Comparison of ENCODE assay signal across 26 cellular contexts in the genomic region with DNA sequence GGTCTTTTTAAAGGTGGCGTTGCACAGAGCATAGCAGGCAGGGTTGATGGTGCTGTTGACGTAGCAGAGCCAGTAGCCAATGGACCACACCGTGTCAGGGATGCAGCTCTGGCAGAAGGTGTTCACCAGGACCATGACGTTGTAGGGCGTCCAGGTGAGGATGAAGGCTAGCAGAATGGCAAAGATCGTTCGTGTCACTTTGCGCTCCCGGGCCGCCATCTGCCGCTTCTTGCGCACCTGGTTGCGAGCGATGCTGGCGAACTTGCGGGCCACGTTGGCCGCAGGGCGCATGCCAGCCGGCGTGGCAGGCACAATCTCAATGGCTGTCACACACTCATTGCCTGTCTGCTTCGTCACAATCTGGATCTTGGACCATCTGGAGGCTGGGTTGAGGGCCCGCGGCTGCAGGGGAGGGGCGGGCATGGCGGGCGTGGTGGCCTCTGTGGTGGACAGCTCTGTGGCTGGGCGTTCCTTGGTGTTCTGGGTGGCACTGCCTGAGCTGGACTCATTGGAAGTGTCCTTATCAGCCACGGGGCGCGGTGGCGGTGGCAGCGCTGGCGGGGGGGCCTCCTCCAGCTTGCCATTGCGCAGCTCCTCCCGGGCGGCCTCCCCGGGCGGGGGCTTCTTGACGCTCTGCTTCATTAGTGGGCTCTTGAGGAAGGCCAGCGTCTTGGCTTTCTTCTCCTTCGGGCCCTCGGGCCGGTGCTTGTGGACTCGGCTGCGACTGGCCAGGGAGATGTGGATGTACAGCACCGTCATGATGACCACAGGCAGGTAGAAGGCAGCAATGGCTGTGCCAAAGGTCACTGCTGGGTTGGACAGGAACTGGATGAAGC. TPM values are rescaled to one million over a fixed set of nuclear protein-coding genes. Genes with fewer than 3 reads are reported as not detected.
DNase-seq lines count a peak whose midpoint lies in the region; ATAC-seq, FAIRE-seq and TF ChIP-seq lines count a peak whose summit lies in the region.
"Had no signal": no experiment of that assay in that cellular context is flagged by ENCODE, and none has a peak within 500 bp of the region (broad histone marks: within the 10 kb centered on the region; RNA-seq: fewer than 3 reads in every experiment).

No MANE protein-coding gene starts in this region.

- H3K4me3 ChIP-seq in kidney (ENCODE audit: low read length in 2 of 2) = no peak overlapping the region
- H3K4me3 ChIP-seq in neuronal stem cell (ENCODE audit: low read length in 2 of 2) = peak overlapping the region in 1 of 2 donors; percentile 21
- H3K4me3 ChIP-seq: A549; BLaER1 treated with 17β-estradiol and CSF1 and Interleukin-3, amounts not matched to agents 10 nM and 100 nM; SJSA1 had no signal

- H3K79me1 ChIP-seq in neuronal stem cell (ENCODE audit: low read depth, low read length) = peaks cover 5% of the 10 kb centered on the region

- H3K18ac ChIP-seq in neuronal stem cell (ENCODE audit: low read length) = no peak overlapping the region

- H2BK15ac ChIP-seq in neuronal stem cell (ENCODE audit: low read length) = no peak overlapping the region

- ATAC-seq in sciatic nerve = no peak
- ATAC-seq: A549 had no signal

- H2BK12ac ChIP-seq in neuronal stem cell (ENCODE audit: low read length) = no peak overlapping the region

- no peak overlapping the region for H3K4me2 ChIP-seq in neuronal stem cell (ENCODE audit: insufficient read depth, low read length, poor library complexity, severe bottlenecking)
- H3K4me2 ChIP-seq: A549; BLaER1 treated with 17β-estradiol and CSF1 and Interleukin-3, amounts not matched to agents 10 nM and 100 nM had no signal

- no peak for TF ChIP-seq CTCF in 22Rv1 (IDR thresholded peaks at IDR 0.05)
- TF ChIP-seq CTCF in kidney (IDR thresholded peaks at IDR 0.05; ENCODE audit: borderline replicate concordance, extremely low read depth, insufficient read depth) = no peak
- no peak for TF ChIP-seq CTCF in GM13976 (IDR thresholded peaks at IDR 0.05; ENCODE audit: borderline replicate concordance, control extremely low read depth, extremely low read depth, insufficient read depth, missing control alignments)

- no peak for DNase-seq in activated T-helper 1 cell treated with anti-CD3 and anti-CD28 coated beads, Interleukin-12 subunit alpha, Interleukin-12 subunit beta, Interleukin-2, Interleukin-4 antibody, amounts not matched to agents 30 ng/mL and 10 ng/mL and 1 ng/mL, durations not matched to agents 14 hours and 24 hours and 36 hours (ENCODE audit: low spot score)
- DNase-seq in kidney (peak; percentile 67), neuronal stem cell (ENCODE audit: low spot score) (no peak), NCI-H2196 treated with DMSO at 0.1 percent for 48 hours (lab: John Stamatoyannopoulos, UW; ENCODE audit: unreplicated experiment) (no peak), Kasumi-1 (lab: John Stamatoyannopoulos, UW) (no peak), sciatic nerve (ENCODE audit: low spot score) (no peak), GM13976 (ENCODE audit: low spot score) (no peak)
- DNase-seq: AML-193; CD4-positive, alpha-beta memory T cell; COR-L47; H7; NCI-H1092; NCI-H1436; NCI-H187 treated with DMSO at 0.1 percent for 48 hours; NCI-H2107; NCI-H446; NCI-H524 treated with DMSO at 0.1 percent for 48 hours; NCI-H774 had no signal

- peaks cover 7 to 16% of the 10 kb centered on the region in 2 donors for H3K4me1 ChIP-seq in kidney (ENCODE audit: control insufficient read depth in 1 of 2, insufficient read depth in 1 of 2, low read depth in 1 of 2, low read length in 2 of 2)
- peaks cover 18 to 39% of the 10 kb centered on the region in 2 donors for H3K4me1 ChIP-seq in neuronal stem cell (ENCODE audit: control insufficient read depth in 2 of 2, insufficient read depth in 1 of 2, low read depth in 1 of 2, low read length in 2 of 2)

- intact Hi-C loops in activated T-helper 1 cell treated with anti-CD3 and anti-CD28 coated beads, Interleukin-12 subunit alpha, Interleukin-12 subunit beta, Interleukin-2, Interleukin-4 antibody, amounts not matched to agents 30 ng/mL and 10 ng/mL and 1 ng/mL, durations not matched to agents 14 hours and 24 hours and 36 hours (cut with micrococcal nuclease) = no loop called here
- intact Hi-C loops in kidney (cut with DNase I) (loop anchor here (10.0 kb wide), 1 partner anchor 149 kb away; no protein-coding TSS in a partner anchor), sciatic nerve (cut with DNase I) (loop anchor here (10.0 kb wide), 1 partner anchor 229 kb away; a partner anchor contains a TSS)

- no peaks in the 10 kb centered on the region for H3K9me3 ChIP-seq in kidney (ENCODE audit: control insufficient read depth in 1 of 2, low read length in 2 of 2)
- peaks cover 0 to 3% of the 10 kb centered on the region in 2 donors for H3K9me3 ChIP-seq in neuronal stem cell (replicated peaks in 1 of 2; ENCODE audit: control insufficient read depth in 2 of 2, insufficient read depth in 1 of 2, low read depth in 1 of 2, low read length in 2 of 2)
- H3K9me3 ChIP-seq: A549; BLaER1 treated with 17β-estradiol and CSF1 and Interleukin-3, amounts not matched to agents 10 nM and 100 nM had no signal

- peak overlapping the region; percentile 1 for H3K23ac ChIP-seq in neuronal stem cell (ENCODE audit: low read depth, low read length, poor library complexity)

- FAIRE-seq in kidney (lab: Jason Lieb, UNC) = no peak
- FAIRE-seq: A549, G401.6, RCC 7860 had no signal

- H3K9me3 Mint-ChIP-seq in activated T-helper 1 cell treated with anti-CD3 and anti-CD28 coated beads, Interleukin-12 subunit alpha, Interleukin-12 subunit beta, Interleukin-2, Interleukin-4 antibody, amounts not matched to agents 30 ng/mL and 10 ng/mL and 1 ng/mL, durations not matched to agents 14 hours and 24 hours and 36 hours = no peaks in the 10 kb centered on the region
- H3K9me3 Mint-ChIP-seq: CD4-positive, alpha-beta memory T cell; IgD-negative memory B cell had no signal

- H2AFZ ChIP-seq in neuronal stem cell (ENCODE audit: low read length) = no peak overlapping the region

- no peak overlapping the region for H2BK5ac ChIP-seq in neuronal stem cell (ENCODE audit: low read length)

- in situ Hi-C loops in GM13976 (cut with MboI; ENCODE audit: low sequenced_read_pairs, unreplicated experiment) = no loop called here

- no CpG with 5 or more reads among the region's 47 CpGs for WGBS in neuronal stem cell (ENCODE audit: extremely low coverage in 2 of 2, insufficient read length in 2 of 2, insufficient replicate concordance in 1 of 2), 2 donors

- H4K91ac ChIP-seq in neuronal stem cell (ENCODE audit: low read depth, low read length, poor library complexity) = no peak overlapping the region

- H3K27ac ChIP-seq in 22Rv1 (0 out of 2 replicates have a peak overlapping the region, but pooled peaks have one; percentile 95), kidney (ENCODE audit: low read depth in 2 of 2, low read length in 2 of 2) (no peak overlapping the region), neuronal stem cell (replicated peaks; ENCODE audit: low read length) (no peak overlapping the region)
- H3K27ac ChIP-seq: A549; BLaER1 treated with 17β-estradiol and CSF1 and Interleukin-3, amounts not matched to agents 10 nM and 100 nM; HL-60; SJSA1 had no signal

- no peak overlapping the region for H3K27ac Mint-ChIP-seq in activated T-helper 1 cell treated with anti-CD3 and anti-CD28 coated beads, Interleukin-12 subunit alpha, Interleukin-12 subunit beta, Interleukin-2, Interleukin-4 antibody, amounts not matched to agents 30 ng/mL and 10 ng/mL and 1 ng/mL, durations not matched to agents 14 hours and 24 hours and 36 hours

- H3K36me3 Mint-ChIP-seq in activated T-helper 1 cell treated with anti-CD3 and anti-CD28 coated beads, Interleukin-12 subunit alpha, Interleukin-12 subunit beta, Interleukin-2, Interleukin-4 antibody, amounts not matched to agents 30 ng/mL and 10 ng/mL and 1 ng/mL, durations not matched to agents 14 hours and 24 hours and 36 hours (ENCODE audit: low read depth) = no peaks in the 10 kb centered on the region

- no peak overlapping the region for H4K8ac ChIP-seq in neuronal stem cell (ENCODE audit: low read depth, low read length)

- no peak overlapping the region for H3K4ac ChIP-seq in neuronal stem cell (ENCODE audit: low read length)

- H3K36me3 ChIP-seq in kidney (ENCODE audit: control insufficient read depth in 1 of 2, insufficient read depth in 2 of 2, low read length in 2 of 2) (no peaks in the 10 kb centered on the region), neuronal stem cell (replicated peaks in 1 of 2; ENCODE audit: control insufficient read depth in 2 of 2, insufficient read depth in 2 of 2, low read length in 2 of 2) (peaks cover 5 to 22% of the 10 kb centered on the region in 2 donors)

- peaks cover 15% of the 10 kb centered on the region for H3K4me1 Mint-ChIP-seq in activated T-helper 1 cell treated with anti-CD3 and anti-CD28 coated beads, Interleukin-12 subunit alpha, Interleukin-12 subunit beta, Interleukin-2, Interleukin-4 antibody, amounts not matched to agents 30 ng/mL and 10 ng/mL and 1 ng/mL, durations not matched to agents 14 hours and 24 hours and 36 hours (ENCODE audit: low read depth)

- peaks cover 9 to 41% (median 32%) of the 10 kb centered on the region in 3 experiments for H3K27me3 ChIP-seq in neuronal stem cell (ENCODE audit: control insufficient read depth in 3 of 3, insufficient read depth in 3 of 3, low read depth in 1 of 3, low read length in 3 of 3)

- peaks cover 36% of the 10 kb centered on the region for H3K27me3 Mint-ChIP-seq in activated T-helper 1 cell treated with anti-CD3 and anti-CD28 coated beads, Interleukin-12 subunit alpha, Interleukin-12 subunit beta, Interleukin-2, Interleukin-4 antibody, amounts not matched to agents 30 ng/mL and 10 ng/mL and 1 ng/mL, durations not matched to agents 14 hours and 24 hours and 36 hours (ENCODE audit: insufficient read depth)

- no peak overlapping the region for H2BK120ac ChIP-seq in neuronal stem cell (ENCODE audit: low read depth, low read length)

- peak overlapping the region; percentile 30 for H3K4me3 Mint-ChIP-seq in activated T-helper 1 cell treated with anti-CD3 and anti-CD28 coated beads, Interleukin-12 subunit alpha, Interleukin-12 subunit beta, Interleukin-2, Interleukin-4 antibody, amounts not matched to agents 30 ng/mL and 10 ng/mL and 1 ng/mL, durations not matched to agents 14 hours and 24 hours and 36 hours

- H3K14ac ChIP-seq in neuronal stem cell (ENCODE audit: low read length) = peak overlapping the region; percentile 4

- H3K9ac ChIP-seq in kidney (ENCODE audit: low read length in 2 of 2) = no peak overlapping the region
- no peak overlapping the region for H3K9ac ChIP-seq in neuronal stem cell (ENCODE audit: low read depth, low read length, poor library complexity)
- H3K9ac ChIP-seq: BLaER1 treated with 17β-estradiol and CSF1 and Interleukin-3, amounts not matched to agents 10 nM and 100 nM had no signal

- no peak overlapping the region for H2AK5ac ChIP-seq in neuronal stem cell (ENCODE audit: low read depth, low read length)

RNA-seq across cellular contexts. Expression of a gene that starts 3.9 kb away (rescaled TPM):
- total RNA-seq in activated T-helper 1 cell treated with anti-CD3 and anti-CD28 coated beads, Interleukin-12 subunit alpha, Interleukin-12 subunit beta, Interleukin-2, Interleukin-4 antibody, amounts not matched to agents 30 ng/mL and 10 ng/mL and 1 ng/mL, durations not matched to agents 14 hours and 24 hours and 36 hours = 5.0 and 7.1 TPM in 2 replicates
- total RNA-seq in kidney (38.3 TPM), sciatic nerve (92.7 TPM)
- polyA plus RNA-seq in kidney (ENCODE audit: insufficient read depth, low read depth, low replicate concordance) = 26.3 TPM
- polyA plus RNA-seq in neuronal stem cell (2013, experiment 1 of 2) = 1,851 TPM
- 1,853 TPM for polyA plus RNA-seq in neuronal stem cell (2013, experiment 2 of 2)
- polyA plus RNA-seq: CD4-positive, alpha-beta memory T cell had no signal

RNA-seq across cellular contexts. Expression of a gene that starts 6.2 kb away (rescaled TPM):
- total RNA-seq in activated T-helper 1 cell treated with anti-CD3 and anti-CD28 coated beads, Interleukin-12 subunit alpha, Interleukin-12 subunit beta, Interleukin-2, Interleukin-4 antibody, amounts not matched to agents 30 ng/mL and 10 ng/mL and 1 ng/mL, durations not matched to agents 14 hours and 24 hours and 36 hours = 1.2 TPM in 2 replicates
- total RNA-seq in kidney (0.16 TPM), sciatic nerve (not detected)
- polyA plus RNA-seq in kidney (ENCODE audit: insufficient read depth, low read depth, low replicate concordance) = not detected
- polyA plus RNA-seq in neuronal stem cell (2013, experiment 1 of 2) = 0.10 TPM
- polyA plus RNA-seq in neuronal stem cell (2013, experiment 2 of 2) = 0.15 TPM
- total RNA-seq: CD4-positive, alpha-beta memory T cell had no signal

RNA-seq across cellular contexts. Expression of a gene that starts 38.1 kb away (rescaled TPM):
- total RNA-seq in activated T-helper 1 cell treated with anti-CD3 and anti-CD28 coated beads, Interleukin-12 subunit alpha, Interleukin-12 subunit beta, Interleukin-2, Interleukin-4 antibody, amounts not matched to agents 30 ng/mL and 10 ng/mL and 1 ng/mL, durations not matched to agents 14 hours and 24 hours and 36 hours = 101 TPM in 2 replicates
- total RNA-seq in kidney (50.6 TPM), sciatic nerve (45.5 TPM)
- polyA plus RNA-seq in kidney (ENCODE audit: insufficient read depth, low read depth, low replicate concordance) = 48.5 TPM
- 33.3 TPM for polyA plus RNA-seq in neuronal stem cell (2013, experiment 1 of 2)
- polyA plus RNA-seq in neuronal stem cell (2013, experiment 2 of 2) = 32.3 TPM
